Comparison of ENCODE assay signal across 8 cellular contexts in the genomic region with DNA sequence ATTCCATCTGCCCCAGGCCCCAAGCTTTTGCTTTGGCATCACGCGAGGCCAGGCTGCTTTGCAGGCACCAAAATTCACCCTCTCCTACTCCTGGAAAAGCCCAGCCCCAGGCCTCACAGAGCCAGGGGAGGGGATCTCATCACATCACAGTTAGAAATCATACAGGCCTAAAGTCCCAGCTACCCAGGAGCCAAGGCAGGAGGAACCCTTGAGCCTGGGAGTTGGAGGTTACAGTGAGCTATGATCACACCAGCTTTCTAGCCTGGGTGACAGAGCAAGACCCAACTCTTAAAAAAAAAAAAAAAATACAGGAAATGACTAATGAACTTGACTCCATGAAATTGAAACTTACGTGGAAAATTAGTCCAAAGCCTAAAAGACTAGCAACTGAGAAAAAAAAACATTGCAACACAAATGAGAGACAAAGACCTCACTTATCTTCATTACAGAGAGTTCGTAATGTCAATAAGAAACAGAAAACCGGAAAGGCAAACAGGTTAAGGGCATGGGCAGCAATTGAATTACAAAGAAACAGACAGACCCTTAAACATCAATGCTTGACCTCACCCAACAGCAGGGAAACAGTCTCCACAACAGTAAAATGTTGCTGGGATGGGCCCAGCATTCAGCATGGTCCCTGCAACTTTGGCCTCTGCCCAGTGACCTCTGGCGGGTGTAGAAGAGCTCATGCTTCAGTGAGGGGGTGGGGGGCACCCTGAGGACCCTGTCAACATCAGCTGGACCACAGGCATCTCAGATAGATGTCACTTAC.
A peak's percentile ranks its signal among the peaks of the same experiment; 100 is the strongest.
DNase-seq lines count a peak whose midpoint lies in the region; ATAC-seq, FAIRE-seq and TF ChIP-seq lines count a peak whose summit lies in the region.

No MANE protein-coding gene starts in this region.

- dilution Hi-C loops in IMR-90 (cut with HindIII; ENCODE audit: low sequenced_read_pairs, unreplicated experiment) = no loop called here

- H3K4ac ChIP-seq in IMR-90 (ENCODE audit: low read depth, low read length) = peak overlapping the region; percentile 96

- H3K36me3 ChIP-seq in IMR-90 (ENCODE audit: control insufficient read depth, insufficient read depth, low read length) (peaks cover 5% of the 10 kb centered on the region; the same call in 1 of the 2 replicates), kidney (ENCODE audit: control insufficient read depth in 1 of 2, insufficient read depth in 2 of 2, low read length in 2 of 2) (no peaks in the 10 kb centered on the region), uterus (no peaks in the 10 kb centered on the region)

- no peaks in the 10 kb centered on the region for H4K20me1 ChIP-seq in IMR-90 (ENCODE audit: insufficient read depth, low read length)

- POLR2A ChIA-PET in AG04450 (lab: Yijun Ruan, JAX) = interaction anchor here (0.6 to 0.7 kb wide), 3 partner anchors 13 to 169 kb away, joined by 3 to 5 read pairs (median 4); no protein-coding TSS in a partner anchor
- POLR2A ChIA-PET in IMR-90 (lab: Charles Lee; ENCODE audit: unreplicated experiment) = no interaction called here

- peak overlapping the region; percentile 86 to 89 for H4K8ac ChIP-seq in IMR-90 (ENCODE audit: low read depth in 2 of 2, low read length in 2 of 2)

- DNase-seq in AG04450 (ENCODE audit: low read depth, low spot score) = peak; percentile 30
- DNase-seq in IMR-90 = peak; percentile 89
- DNase-seq in amniotic stem cell (lab: John Stamatoyannopoulos, UW) = peak; percentile 56
- peak; percentile 65 for DNase-seq in kidney
- peak in 1 of 2 donors; percentile 20 for DNase-seq in uterus
- DNase-seq in DMS79 (lab: John Stamatoyannopoulos, UW) = no peak

- ATAC-seq in IMR-90 (ENCODE audit: low read depth) (peak; percentile 46), GM19452 (IDR thresholded peaks at IDR 0.05; ENCODE audit: unreplicated experiment) (no peak), GM21423 (IDR thresholded peaks at IDR 0.05; ENCODE audit: unreplicated experiment) (no peak)

- peak overlapping the region; percentile 89 for H3K18ac ChIP-seq in IMR-90 (ENCODE audit: low read depth, low read length)

- peak overlapping the region; percentile 73 for H3K4me2 ChIP-seq in IMR-90 (ENCODE audit: low read depth, low read length)

- TF ChIP-seq RAD21 in IMR-90 (IDR thresholded peaks at IDR 0.05; ENCODE audit: low read length) = no peak

- H2AK9ac ChIP-seq in IMR-90 (replicated peaks; ENCODE audit: low read depth, low read length, poor library complexity) = peak overlapping the region; percentile 75

- peak overlapping the region; percentile 92 for H3K27ac ChIP-seq in AG04450 (ENCODE audit: low read depth, low read length)
- peak overlapping the region; percentile 94 for H3K27ac ChIP-seq in IMR-90 (ENCODE audit: insufficient read depth, low read length)
- H3K27ac ChIP-seq in kidney (ENCODE audit: low read depth in 2 of 2, low read length in 2 of 2) = peak overlapping the region in 1 of 2 donors; percentile 72
- H3K27ac ChIP-seq in uterus = peak overlapping the region; percentile 67 to 75

- no peak overlapping the region for H3K4me3 ChIP-seq in AG04450 (ENCODE audit: low read depth, low read length)
- no peak overlapping the region for H3K4me3 ChIP-seq in IMR-90 (ENCODE audit: insufficient read depth, low read depth, low read length)
- no peak overlapping the region for H3K4me3 ChIP-seq in kidney (ENCODE audit: low read length in 2 of 2)
- no peak overlapping the region for H3K4me3 ChIP-seq in uterus

- peak overlapping the region; percentile 5 for H3K9ac ChIP-seq in IMR-90 (ENCODE audit: low read depth, low read length)
- no peak overlapping the region for H3K9ac ChIP-seq in kidney (ENCODE audit: low read length in 2 of 2)

- CTCF ChIA-PET in AG04450 (lab: Charles Lee) (interaction anchor here (0.6 to 2.6 kb wide), 5 partner anchors 18 to 181 kb away, joined by 3 to 6 read pairs (median 5); a partner anchor contains a TSS), IMR-90 (lab: Yijun Ruan, JAX) (no interaction called here)

- peak overlapping the region; percentile 94 for H3K14ac ChIP-seq in IMR-90 (replicated peaks; ENCODE audit: low read depth, low read length)

- H4K91ac ChIP-seq in IMR-90 (ENCODE audit: insufficient read depth, low read depth, low read length) = peak overlapping the region; percentile 92

- peak overlapping the region; percentile 61; the same call in 2 of the 3 replicates for H2BK15ac ChIP-seq in IMR-90 (ENCODE audit: low read depth, low read length)

- no CpG with 5 or more reads among the region's 6 CpGs for WGBS in IMR-90 (ENCODE audit: extremely low coverage in 2 of 2, insufficient read length in 1 of 2), 2 experiments

- H3K27me3 ChIP-seq in AG04450 (ENCODE audit: control insufficient read depth, insufficient read depth, low read length) (no peaks in the 10 kb centered on the region), IMR-90 (ENCODE audit: control insufficient read depth, insufficient read depth, low read length) (no peaks in the 10 kb centered on the region), uterus (no peaks in the 10 kb centered on the region)

- BruUV-seq in IMR-90 (replicated peaks; lab: Mats Ljungman, UMichigan) = no TSS peak

- in situ Hi-C loops in IMR-90 (cut with MboI; ENCODE audit: low sequenced_read_pairs) = no loop called here

- H2BK20ac ChIP-seq in IMR-90 (ENCODE audit: low read depth, low read length) = peak overlapping the region; percentile 93

- peak overlapping the region; percentile 41 for H3K56ac ChIP-seq in IMR-90 (ENCODE audit: extremely low read depth, insufficient read depth, low read length)

- H3K9me1 ChIP-seq in IMR-90 (ENCODE audit: insufficient read depth, low read length) = peaks cover 23% of the 10 kb centered on the region

- TF ChIP-seq POLR2A in IMR-90 (IDR thresholded peaks at IDR 0.05; ENCODE audit: low read depth, low read length) = peak; percentile 75
- no peak for TF ChIP-seq POLR2A in uterus (IDR thresholded peaks at IDR 0.05)

- H3K4me1 ChIP-seq in IMR-90 (ENCODE audit: control insufficient read depth, insufficient read depth, low read length) = peaks cover 25% of the 10 kb centered on the region
- H3K4me1 ChIP-seq in kidney (ENCODE audit: control insufficient read depth in 1 of 2, insufficient read depth in 1 of 2, low read depth in 1 of 2, low read length in 2 of 2) = peaks cover 0 to 2% of the 10 kb centered on the region in 2 donors
- no peaks in the 10 kb centered on the region for H3K4me1 ChIP-seq in uterus

- H2BK5ac ChIP-seq in IMR-90 (ENCODE audit: low read depth, low read length, poor library complexity, severe bottlenecking) = peak overlapping the region; percentile 96

- H3K23ac ChIP-seq in IMR-90 (ENCODE audit: low read depth, low read length) = peak overlapping the region; percentile 80

- TF ChIP-seq CTCF in AG04450 (IDR thresholded peaks at IDR 0.05; ENCODE audit: low read depth, low read length) (no peak), IMR-90 (conservative IDR thresholded peaks at IDR 0.05; ENCODE audit: low read depth, low read length) (no peak), kidney (IDR thresholded peaks at IDR 0.05; ENCODE audit: borderline replicate concordance, extremely low read depth, insufficient read depth) (no peak), uterus (IDR thresholded peaks at IDR 0.05) (no peak)

- H3K79me1 ChIP-seq in IMR-90 (ENCODE audit: low read depth in 1 of 2, low read length in 2 of 2) = peaks cover 0 to 16% of the 10 kb centered on the region in 2 experiments; a peak in 1 of 4 replicates

- intact Hi-C loops in IMR-90 (cut with micrococcal nuclease) (no loop called here), kidney (cut with DNase I) (no loop called here), uterus (cut with DNase I; ENCODE audit: low total_unique reads) (no loop called here)

- peak; percentile 39 for FAIRE-seq in kidney (lab: Jason Lieb, UNC)

- peak overlapping the region; percentile 90 for H2AK5ac ChIP-seq in IMR-90 (ENCODE audit: low read depth, low read length)

- H3K9me3 ChIP-seq in AG04450 (ENCODE audit: control insufficient read depth, insufficient read depth, low read length) = no peaks in the 10 kb centered on the region
- no peaks in the 10 kb centered on the region for H3K9me3 ChIP-seq in IMR-90 (ENCODE audit: control insufficient read depth, insufficient read depth, low read length)
- H3K9me3 ChIP-seq in kidney (ENCODE audit: control insufficient read depth in 1 of 2, low read length in 2 of 2) = no peaks in the 10 kb centered on the region
- H3K9me3 ChIP-seq in uterus = no peaks in the 10 kb centered on the region

- peak overlapping the region; percentile 93 for H2BK120ac ChIP-seq in IMR-90 (ENCODE audit: low read depth, low read length)

- H2AFZ ChIP-seq in IMR-90 (replicated peaks; ENCODE audit: low read length, poor library complexity) = peak overlapping the region; percentile 77

- peak overlapping the region; percentile 77 for H4K5ac ChIP-seq in IMR-90 (ENCODE audit: low read depth, low read length)

TF ChIP-seq in IMR-90, 13 proteins besides CTCF, POLR2A, EP300 and RAD21:
- TF ChIP-seq CEBPB (IDR thresholded peaks at IDR 0.05; ENCODE audit: low read depth, low read length) = peak; percentile 95
- TF ChIP-seq, protein P1, sequence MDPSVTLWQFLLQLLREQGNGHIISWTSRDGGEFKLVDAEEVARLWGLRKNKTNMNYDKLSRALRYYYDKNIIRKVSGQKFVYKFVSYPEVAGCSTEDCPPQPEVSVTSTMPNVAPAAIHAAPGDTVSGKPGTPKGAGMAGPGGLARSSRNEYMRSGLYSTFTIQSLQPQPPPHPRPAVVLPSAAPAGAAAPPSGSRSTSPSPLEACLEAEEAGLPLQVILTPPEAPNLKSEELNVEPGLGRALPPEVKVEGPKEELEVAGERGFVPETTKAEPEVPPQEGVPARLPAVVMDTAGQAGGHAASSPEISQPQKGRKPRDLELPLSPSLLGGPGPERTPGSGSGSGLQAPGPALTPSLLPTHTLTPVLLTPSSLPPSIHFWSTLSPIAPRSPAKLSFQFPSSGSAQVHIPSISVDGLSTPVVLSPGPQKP (IDR thresholded peaks at IDR 0.05; ENCODE audit: borderline replicate concordance, low read depth, low read length) = no peak
- TF ChIP-seq BHLHE40 (IDR thresholded peaks at IDR 0.05; ENCODE audit: low read depth, low read length) = peak; percentile 36; the same call in 1 of the 2 replicates
- 0 out of 2 replicates have a peak, but pooled peaks have one; percentile 31 for TF ChIP-seq NFE2L2 (IDR thresholded peaks at IDR 0.05; ENCODE audit: low read depth, low read length)
- TF ChIP-seq FOS (IDR thresholded peaks at IDR 0.05; ENCODE audit: low read depth, low read length) = peak; percentile 52
TF ChIP-seq in IMR-90: peak in this region for 4.
